Comparison of ENCODE assay signal across 16 cellular contexts in the genomic region with DNA sequence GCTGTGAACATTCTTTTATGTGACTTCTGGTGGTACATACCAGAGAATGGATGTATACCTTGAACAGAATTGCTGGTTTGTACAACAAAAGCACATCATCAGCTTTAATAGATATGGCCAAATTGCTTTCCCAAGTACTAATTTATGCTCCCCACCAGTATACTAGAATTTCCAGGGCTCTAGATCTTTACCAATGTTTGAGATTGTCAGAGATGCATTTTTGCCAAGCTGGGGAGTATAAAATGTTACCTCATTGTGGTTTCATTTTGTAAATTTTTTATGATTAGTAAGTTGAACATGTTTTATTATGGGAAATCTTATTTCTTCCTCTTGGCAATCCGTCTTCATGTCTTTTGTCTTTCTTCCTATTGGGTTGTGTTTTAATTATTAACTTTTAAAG.
"Had no signal": no experiment of that assay in that cellular context is flagged by ENCODE, and none has a peak within 500 bp of the region (broad histone marks: within the 10 kb centered on the region; RNA-seq: fewer than 3 reads in every experiment).

No MANE protein-coding gene starts in this region.

- H3K4me3 ChIP-seq: colonic mucosa, pancreas, suprapubic skin had no signal

- H3K4me1 ChIP-seq: colonic mucosa, pancreas, suprapubic skin had no signal

- H3K36me3 Mint-ChIP-seq: activated CD8-positive, alpha-beta memory T cell treated with anti-CD3 and anti-CD28 coated beads, Interleukin-2, amount 10 ng/mL, durations not matched to agents 7 days and 5 days; activated naive CD4-positive, alpha-beta T cell treated with anti-CD3 and anti-CD28 coated beads, Interleukin-2, amount 50 U/mL, for 72 hours had no signal

- H3K9me3 ChIP-seq: colonic mucosa, pancreas, suprapubic skin had no signal

- H3K4me1 Mint-ChIP-seq: activated CD8-positive, alpha-beta memory T cell treated with anti-CD3 and anti-CD28 coated beads, Interleukin-2, amount 10 ng/mL, durations not matched to agents 7 days and 5 days had no signal

- H3K27me3 ChIP-seq: colonic mucosa, pancreas, suprapubic skin had no signal

- H3K27me3 Mint-ChIP-seq: activated CD8-positive, alpha-beta memory T cell treated with anti-CD3 and anti-CD28 coated beads, Interleukin-2, amount 10 ng/mL, durations not matched to agents 7 days and 5 days had no signal

- H3K27ac Mint-ChIP-seq: activated CD8-positive, alpha-beta memory T cell treated with anti-CD3 and anti-CD28 coated beads, Interleukin-2, amount 10 ng/mL, durations not matched to agents 7 days and 5 days; activated naive CD4-positive, alpha-beta T cell treated with anti-CD3 and anti-CD28 coated beads, Interleukin-2, amount 50 U/mL, for 72 hours; activated T-cell treated with anti-CD3 and anti-CD28 coated beads, Interleukin-2, amount 50 U/mL, for 24 hours had no signal

- DNase-seq: activated CD4-positive, alpha-beta T cell treated with anti-CD3 and anti-CD28 coated beads for 1 hour; activated CD4-positive, alpha-beta T cell treated with anti-CD3 and anti-CD28 coated beads, Interleukin-2, amount 50 U/mL, for 48 hours; activated CD8-positive, alpha-beta memory T cell treated with anti-CD3 and anti-CD28 coated beads, Interleukin-2, amount 10 ng/mL, durations not matched to agents 7 days and 5 days; activated effector memory CD4-positive, alpha-beta T cell treated with anti-CD3 and anti-CD28 coated beads, Interleukin-2, amount 50 U/mL, for 16 hours; activated T-cell treated with anti-CD3 and anti-CD28 coated beads, Interleukin-2, amount 50 U/mL, for 24 hours; amygdala; colonic mucosa; kidney; left ventricle myocardium superior; pancreas; stimulated activated CD4-positive, alpha-beta T cell treated with anti-CD3 and anti-CD28 coated beads, Interleukin-4, amount 100 ng/mL, for 1 hour; stimulated activated CD8-positive, alpha-beta memory T cell treated with anti-CD3 and anti-CD28 coated beads, Interleukin-4, amount 100 ng/mL, for 48 hours; stimulated activated naive CD8-positive, alpha-beta T cell treated with anti-CD3 and anti-CD28 coated beads, Interleukin-15, Interleukin-2, amounts not matched to agents 100 U/mL and 50 U/mL, for 24 hours; T1000 had no signal

- H3K27ac ChIP-seq: colonic mucosa, pancreas, suprapubic skin had no signal

- H3K36me3 ChIP-seq: colonic mucosa, pancreas, suprapubic skin had no signal

- H3K9me3 Mint-ChIP-seq: activated naive CD4-positive, alpha-beta T cell treated with anti-CD3 and anti-CD28 coated beads, Interleukin-2, amount 50 U/mL, for 72 hours; activated T-cell treated with anti-CD3 and anti-CD28 coated beads, Interleukin-2, amount 50 U/mL, for 24 hours had no signal

- H3K4me3 Mint-ChIP-seq: activated CD8-positive, alpha-beta memory T cell treated with anti-CD3 and anti-CD28 coated beads, Interleukin-2, amount 10 ng/mL, durations not matched to agents 7 days and 5 days; activated T-cell treated with anti-CD3 and anti-CD28 coated beads, Interleukin-2, amount 50 U/mL, for 24 hours had no signal
